ENCODE assay signal across 23 cellular contexts in the genomic region with DNA sequence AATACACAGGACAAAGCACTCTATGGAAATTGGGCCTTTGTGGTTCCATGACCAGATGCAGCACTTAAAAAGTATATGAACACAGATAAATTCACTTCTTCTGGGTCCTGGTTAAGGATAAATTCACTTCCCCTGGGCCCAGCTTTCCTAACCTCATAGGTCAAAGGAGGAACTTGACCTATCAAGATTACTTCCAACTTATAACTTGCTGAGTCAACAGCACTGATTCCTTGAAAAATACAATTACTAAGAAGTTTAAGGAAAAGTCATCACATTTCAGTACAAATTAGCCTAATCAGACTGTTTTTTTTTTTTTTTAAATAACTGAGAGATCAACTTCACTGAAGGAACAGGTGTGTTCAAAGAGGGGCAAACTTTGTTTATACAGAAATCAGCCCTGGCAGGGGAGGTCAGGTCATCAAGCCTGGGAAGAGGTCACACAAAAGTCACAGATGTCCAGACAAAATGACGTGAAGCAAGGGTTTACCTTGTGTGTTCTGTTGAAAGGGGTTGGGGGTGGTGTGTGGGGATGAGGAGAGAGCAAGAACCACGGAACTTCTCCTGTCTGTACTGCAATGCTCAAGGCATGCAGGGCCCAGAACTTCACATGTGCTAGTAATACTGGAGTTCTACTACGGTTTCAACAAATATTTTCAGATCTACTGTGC.
"Had no signal": no experiment of that assay in that cellular context is flagged by ENCODE, and none has a peak within 500 bp of the region (broad histone marks: within the 10 kb centered on the region; RNA-seq: fewer than 3 reads in every experiment).

No MANE protein-coding gene starts in this region.

- H3K27me3 Mint-ChIP-seq: activated CD4-positive, alpha-beta T cell treated with anti-CD3 and anti-CD28 coated beads, Interleukin-2, amount 10 ng/mL, durations not matched to agents 24 days and 14 days; naive B cell; stimulated activated naive B cell treated with anti-CD40 and anti-IgM and Interleukin-4, amounts not matched to agents 10 μg/mL and 1 μg/mL and 100 μg/mL, for 72 hours; T-cell had no signal

- FAIRE-seq: pancreas had no signal

- H3K27me3 ChIP-seq: ascending aorta, breast epithelium, pancreas, sigmoid colon, spleen, upper lobe of right lung had no signal

- H3K27ac ChIP-seq: ascending aorta, breast epithelium, pancreas, sigmoid colon, spleen, upper lobe of right lung had no signal

- H3K4me3 ChIP-seq: ascending aorta, breast epithelium, mucosa of descending colon, pancreas, sigmoid colon, spleen, upper lobe of right lung had no signal

- H3K4me1 ChIP-seq: breast epithelium, pancreas, upper lobe of right lung had no signal

- H3K4me3 Mint-ChIP-seq: activated CD4-positive, alpha-beta T cell treated with anti-CD3 and anti-CD28 coated beads, Interleukin-2, amount 10 ng/mL, durations not matched to agents 24 days and 14 days; naive B cell; stimulated activated naive B cell treated with anti-CD40 and anti-IgM and Interleukin-4, amounts not matched to agents 10 μg/mL and 1 μg/mL and 100 μg/mL, for 72 hours; T-cell had no signal

- DNase-seq: activated CD4-positive, alpha-beta T cell treated with anti-CD3 and anti-CD28 coated beads, Interleukin-2, amount 10 ng/mL, durations not matched to agents 24 days and 14 days; activated CD4-positive, CD25-positive, alpha-beta regulatory T cell; activated CD8-positive, alpha-beta memory T cell treated with anti-CD3 and anti-CD28 coated beads for 24 hours; activated CD8-positive, alpha-beta memory T cell treated with anti-CD3 and anti-CD28 coated beads, Interleukin-2, amount 50 U/mL, for 48 hours; activated effector memory CD4-positive, alpha-beta T cell treated with anti-CD3 and anti-CD28 coated beads, Interleukin-2, amount 50 U/mL, for 16 hours; activated naive CD4-positive, alpha-beta T cell treated with anti-CD3 and anti-CD28 coated beads, Interleukin-2, amount 50 U/mL, for 16 hours; activated T-cell treated with anti-CD3 and anti-CD28 coated beads, Interleukin-2, amount 50 U/mL, for 48 hours; dermis blood vessel endothelial cell; effector memory CD4-positive, alpha-beta T cell; foreskin melanocyte; hypothalamus; islet precursor cell; mucosa of descending colon; naive B cell; pancreas; sigmoid colon; spleen; stimulated activated naive B cell treated with anti-CD40 and anti-IgM and Interleukin-4, amounts not matched to agents 10 μg/mL and 1 μg/mL and 100 μg/mL, for 72 hours; T-cell; T-helper 9 cell; upper lobe of right lung had no signal

- ATAC-seq: mucosa of descending colon; pancreas; stimulated activated naive B cell treated with anti-CD40 and anti-IgM and Interleukin-4, amounts not matched to agents 10 μg/mL and 1 μg/mL and 100 μg/mL, for 72 hours; T-cell; upper lobe of right lung had no signal

- H3K9me3 Mint-ChIP-seq: activated CD4-positive, alpha-beta T cell treated with anti-CD3 and anti-CD28 coated beads, Interleukin-2, amount 10 ng/mL, durations not matched to agents 24 days and 14 days; stimulated activated naive B cell treated with anti-CD40 and anti-IgM and Interleukin-4, amounts not matched to agents 10 μg/mL and 1 μg/mL and 100 μg/mL, for 72 hours; T-cell had no signal

- H3K4me1 Mint-ChIP-seq: naive B cell, T-cell had no signal

- H3K9me3 ChIP-seq: ascending aorta, breast epithelium, mucosa of descending colon, pancreas, sigmoid colon, upper lobe of right lung had no signal

- H3K27ac Mint-ChIP-seq: naive B cell; stimulated activated naive B cell treated with anti-CD40 and anti-IgM and Interleukin-4, amounts not matched to agents 10 μg/mL and 1 μg/mL and 100 μg/mL, for 72 hours; T-cell had no signal
